In the genomic region with DNA sequence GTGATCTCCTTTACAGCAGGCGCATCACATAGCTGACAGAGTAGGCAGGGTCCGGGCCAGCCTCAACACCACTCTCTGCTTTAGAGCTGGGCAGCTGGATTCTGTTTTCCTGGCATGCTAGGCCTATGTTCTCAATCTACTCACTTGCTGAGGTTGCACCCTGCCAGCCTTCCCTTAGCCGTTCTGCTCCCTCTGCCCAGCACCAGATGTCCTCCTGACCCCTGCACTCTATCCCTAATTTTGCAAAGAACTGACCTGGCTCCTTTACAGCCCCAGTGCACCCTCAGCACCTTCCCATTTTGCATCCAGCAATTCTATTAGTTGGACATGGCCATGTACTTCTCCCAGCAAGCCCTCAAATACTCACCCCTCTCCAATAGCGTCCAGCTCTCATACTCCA, we compare ENCODE assay signal across 33 cellular contexts.
"Had no signal": no experiment of that assay in that cellular context is flagged by ENCODE, and none has a peak within 500 bp of the region (broad histone marks: within the 10 kb centered on the region; RNA-seq: fewer than 3 reads in every experiment).

No MANE protein-coding gene starts in this region.

- H3K36me3 ChIP-seq: adrenal gland, Peyer's patch, SJSA1 had no signal

- H3K36me3 Mint-ChIP-seq: activated CD4-positive, alpha-beta memory T cell treated with anti-CD3 and anti-CD28 coated beads for 36 hours; activated naive CD4-positive, alpha-beta T cell treated with anti-CD3 and anti-CD28 coated beads, Interleukin-2, amount 50 U/mL, for 72 hours had no signal

- H3K4me1 ChIP-seq: adrenal gland, body of pancreas, Peyer's patch had no signal

- H3K27ac Mint-ChIP-seq: activated CD4-positive, alpha-beta memory T cell treated with anti-CD3 and anti-CD28 coated beads for 36 hours; activated naive CD4-positive, alpha-beta T cell treated with anti-CD3 and anti-CD28 coated beads for 36 hours; activated naive CD4-positive, alpha-beta T cell treated with anti-CD3 and anti-CD28 coated beads, Interleukin-2, amount 50 U/mL, for 72 hours; activated T-helper 1 cell treated with anti-CD3 and anti-CD28 coated beads, Interleukin-12 subunit alpha, Interleukin-12 subunit beta, Interleukin-2, Interleukin-4 antibody, amounts not matched to agents 30 ng/mL and 10 ng/mL and 1 ng/mL, durations not matched to agents 14 hours and 24 hours and 36 hours had no signal

- DNase-seq: activated CD4-positive, alpha-beta memory T cell treated with anti-CD3 and anti-CD28 coated beads for 36 hours; activated CD4-positive, alpha-beta T cell treated with anti-CD3 and anti-CD28 coated beads, Interleukin-2, amount 50 U/mL, for 1 hour; activated CD8-positive, alpha-beta memory T cell treated with anti-CD3 and anti-CD28 coated beads, Interleukin-2, amount 50 U/mL, for 4 hours; activated gamma-delta T cell treated with Interleukin-2 at 50 U/mL for 16 hours; activated naive CD4-positive, alpha-beta T cell treated with anti-CD3 and anti-CD28 coated beads for 36 hours; activated T-cell treated with anti-CD3 and anti-CD28 coated beads for 4 hours; activated T-cell treated with anti-CD3 and anti-CD28 coated beads, Interleukin-2, amount 50 U/mL, for 4 hours; adrenal gland; body of pancreas; Kasumi-1; KG1; MM.1S; NCI-H1092 treated with DMSO at 0.1 percent for 48 hours; NCI-H146; NCI-H187; NCI-H2029 treated with DMSO at 0.1 percent for 48 hours; NCI-H2107; NCI-H2171; NCI-H510A; NCI-H526; NCI-H748 treated with DMSO at 0.1 percent for 48 hours; NK-92 treated with Interleukin-12 subunit alpha and Interleukin-12 subunit beta, amount 100 ng/mL, for 24 hours; PC-3; Peyer's patch; RPMI8226; SHP77 treated with DMSO at 0.1 percent for 48 hours; SW 1271; T1000 had no signal

- H3K27me3 ChIP-seq: adrenal gland, body of pancreas, Peyer's patch, SJSA1 had no signal

- H3K9me3 ChIP-seq: adrenal gland, body of pancreas, Peyer's patch, SJSA1 had no signal

- ATAC-seq: activated naive CD4-positive, alpha-beta T cell treated with anti-CD3 and anti-CD28 coated beads, Interleukin-2, amount 50 U/mL, for 72 hours; activated T-cell treated with anti-CD3 and anti-CD28 coated beads, Interleukin-2, amount 50 U/mL, for 4 hours; body of pancreas had no signal

- FAIRE-seq: astrocyte, bronchial epithelial cell had no signal

- H3K27ac ChIP-seq: adrenal gland, body of pancreas, Peyer's patch, SJSA1 had no signal

- H3K4me3 Mint-ChIP-seq: activated CD4-positive, alpha-beta memory T cell treated with anti-CD3 and anti-CD28 coated beads for 36 hours; activated naive CD4-positive, alpha-beta T cell treated with anti-CD3 and anti-CD28 coated beads for 36 hours; activated T-cell treated with anti-CD3 and anti-CD28 coated beads, Interleukin-2, amount 50 U/mL, for 4 hours; activated T-helper 1 cell treated with anti-CD3 and anti-CD28 coated beads, Interleukin-12 subunit alpha, Interleukin-12 subunit beta, Interleukin-2, Interleukin-4 antibody, amounts not matched to agents 30 ng/mL and 10 ng/mL and 1 ng/mL, durations not matched to agents 14 hours and 24 hours and 36 hours had no signal

- H3K27me3 Mint-ChIP-seq: activated CD4-positive, alpha-beta memory T cell treated with anti-CD3 and anti-CD28 coated beads for 36 hours had no signal

- H3K9me3 Mint-ChIP-seq: activated CD4-positive, alpha-beta memory T cell treated with anti-CD3 and anti-CD28 coated beads for 36 hours; activated naive CD4-positive, alpha-beta T cell treated with anti-CD3 and anti-CD28 coated beads for 36 hours; activated naive CD4-positive, alpha-beta T cell treated with anti-CD3 and anti-CD28 coated beads, Interleukin-2, amount 50 U/mL, for 72 hours; activated T-cell treated with anti-CD3 and anti-CD28 coated beads, Interleukin-2, amount 50 U/mL, for 4 hours; activated T-helper 1 cell treated with anti-CD3 and anti-CD28 coated beads, Interleukin-12 subunit alpha, Interleukin-12 subunit beta, Interleukin-2, Interleukin-4 antibody, amounts not matched to agents 30 ng/mL and 10 ng/mL and 1 ng/mL, durations not matched to agents 14 hours and 24 hours and 36 hours had no signal

- H3K4me3 ChIP-seq: adrenal gland, body of pancreas, Peyer's patch, SJSA1 had no signal
